9 cellular contexts compared by ENCODE assay signal in genomic region chr10:30000802-30001571, GRCh38. TPM values are rescaled to one million over a fixed set of nuclear protein-coding genes. Genes with fewer than 3 reads are reported as not detected.
A peak's percentile ranks its signal among the peaks of the same experiment; 100 is the strongest.
DNase-seq lines count a peak whose midpoint lies in the region; ATAC-seq lines count a peak whose summit lies in the region.
"Had no signal": no experiment of that assay in that cellular context is flagged by ENCODE, and none has a peak within 500 bp of the region (broad histone marks: within the 10 kb centered on the region; RNA-seq: fewer than 3 reads in every experiment).

No MANE protein-coding gene starts in this region.

- H3K4me3 Mint-ChIP-seq in naive thymus-derived CD4-positive, alpha-beta T cell, result no peak overlapping the region

- H3K27ac Mint-ChIP-seq in naive thymus-derived CD4-positive, alpha-beta T cell, result no peak overlapping the region

- POLR2A ChIA-PET in naive thymus-derived CD4-positive, alpha-beta T cell (lab: Charles Lee), result no interaction called here

- peak; percentile 73 for DNase-seq in Caki2 (ENCODE audit: low read depth)
- DNase-seq in amniotic stem cell (lab: John Stamatoyannopoulos, UW), result peak; percentile 64
- no peak for DNase-seq in left ventricle myocardium superior
- peak; percentile 91 for DNase-seq in renal cortical epithelial cell (ENCODE audit: low read depth)
- no peak for DNase-seq in HPDE6-E6E7 (ENCODE audit: extremely low spot score)
- no peak for DNase-seq in HuH-7.5 (ENCODE audit: low spot score)
- DNase-seq in naive thymus-derived CD4-positive, alpha-beta T cell, result no peak
- DNase-seq in anterior cingulate cortex (lab: John Stamatoyannopoulos, UW), result no peak
- DNase-seq: stimulated activated naive CD8-positive, alpha-beta T cell treated with anti-CD3 and anti-CD28 coated beads, Interleukin-15, Interleukin-2, amounts not matched to agents 100 U/mL and 50 U/mL, for 24 hours had no signal

- intact Hi-C loops in left ventricle myocardium superior (cut with micrococcal nuclease), result no loop called here
- intact Hi-C loops in naive thymus-derived CD4-positive, alpha-beta T cell (cut with micrococcal nuclease), result no loop called here

- peaks cover 5 to 19% (median 11%) of the 10 kb centered on the region in 7 donors for H3K4me1 Mint-ChIP-seq in naive thymus-derived CD4-positive, alpha-beta T cell

- no peaks in the 10 kb centered on the region for H3K27me3 ChIP-seq in naive thymus-derived CD4-positive, alpha-beta T cell (ENCODE audit: control insufficient read depth in 2 of 2, insufficient read depth in 2 of 2, low read length in 2 of 2)

- H3K9me3 ChIP-seq in naive thymus-derived CD4-positive, alpha-beta T cell (ENCODE audit: control insufficient read depth in 2 of 3, low read length in 3 of 3), result no peaks in the 10 kb centered on the region

- no peak overlapping the region for H3K4me3 ChIP-seq in naive thymus-derived CD4-positive, alpha-beta T cell (ENCODE audit: low read length)

- in situ Hi-C loops in Caki2 (cut with HindIII; ENCODE audit: low pct_unique_long_range_greater_than_20kb, low sequenced_read_pairs), result no loop called here

- peaks cover 0 to 3% (median 0%) of the 10 kb centered on the region in 11 donors for H3K9me3 Mint-ChIP-seq in naive thymus-derived CD4-positive, alpha-beta T cell

- CTCF ChIA-PET in naive thymus-derived CD4-positive, alpha-beta T cell (lab: Charles Lee), result interaction anchor here (0.5 to 3.5 kb wide), 3 partner anchors 10 to 158 kb away, joined by 3 to 19 read pairs (median 3); no protein-coding TSS in a partner anchor

- H3K36me3 Mint-ChIP-seq in naive thymus-derived CD4-positive, alpha-beta T cell, result peaks cover 0 to 3% (median 0%) of the 10 kb centered on the region in 5 donors

- H3K4me1 ChIP-seq in naive thymus-derived CD4-positive, alpha-beta T cell (ENCODE audit: control insufficient read depth in 2 of 2, insufficient read depth in 2 of 2, low read length in 2 of 2), result peaks cover 0 to 4% of the 10 kb centered on the region in 2 donors

- H3K27ac ChIP-seq in naive thymus-derived CD4-positive, alpha-beta T cell (ENCODE audit: low read depth, low read length), result no peak overlapping the region

- H3K27me3 Mint-ChIP-seq in naive thymus-derived CD4-positive, alpha-beta T cell, result peaks cover 52 to 76% (median 60%) of the 10 kb centered on the region in 5 donors

- peak; percentile 69 for ATAC-seq in left ventricle myocardium superior
- no peak for ATAC-seq in naive thymus-derived CD4-positive, alpha-beta T cell
- ATAC-seq: stimulated activated naive CD8-positive, alpha-beta T cell treated with anti-CD3 and anti-CD28 coated beads, Interleukin-15, Interleukin-2, amounts not matched to agents 100 U/mL and 50 U/mL, for 24 hours had no signal

- no peaks in the 10 kb centered on the region for H3K36me3 ChIP-seq in naive thymus-derived CD4-positive, alpha-beta T cell (ENCODE audit: control insufficient read depth in 2 of 3, insufficient read depth in 3 of 3, low read length in 3 of 3)

RNA-seq across cellular contexts. Expression of gene JCAD, which starts 58.4 kb away (rescaled TPM):
- total RNA-seq in Caki2 (2014; rRNA removed; shearing (Covaris generic); ENCODE audit: low replicate concordance), result 20.9 and 23.5 TPM in 2 replicates
- 30.4 TPM for total RNA-seq in left ventricle myocardium superior
- 3.3 and 8.2 TPM in 2 replicates for total RNA-seq in renal cortical epithelial cell
- under 1 TPM in 2 of 5 experiments, not detected in 3; 0.44 to 0.56 TPM for total RNA-seq in naive thymus-derived CD4-positive, alpha-beta T cell
- not detected for polyA plus RNA-seq in naive thymus-derived CD4-positive, alpha-beta T cell

Comparison
In these comparisons a context has a peak if more than half of its experiments do, and no peak if none do; other contexts are left out.
1. DNase-seq: peak in Caki2 (single experiment), amniotic stem cell (single experiment) and renal cortical epithelial cell (single experiment); none in left ventricle myocardium superior (single experiment), HPDE6-E6E7 (single experiment), HuH-7.5 (single experiment), naive thymus-derived CD4-positive, alpha-beta T cell (0 of 9) and anterior cingulate cortex (0 of 58).